ENCODE assay signal across 14 cellular contexts in genomic region chr2:69933254-69933828, GRCh38. TPM values are rescaled to one million over a fixed set of nuclear protein-coding genes. Genes with fewer than 3 reads are reported as not detected.
DNase-seq lines count a peak whose midpoint lies in the region; ATAC-seq, FAIRE-seq and TF ChIP-seq lines count a peak whose summit lies in the region.
"Had no signal": no experiment of that assay in that cellular context is flagged by ENCODE, and none has a peak within 500 bp of the region (broad histone marks: within the 10 kb centered on the region; RNA-seq: fewer than 3 reads in every experiment).

No MANE protein-coding gene starts in this region.

- H2BK15ac ChIP-seq in IMR-90 (ENCODE audit: low read depth, low read length), result peak overlapping the region; percentile 39; the same call in 1 of the 3 replicates

- H2BK20ac ChIP-seq in IMR-90 (ENCODE audit: low read depth, low read length), result peak overlapping the region; percentile 34

- TF ChIP-seq POLR2A in IMR-90 (IDR thresholded peaks at IDR 0.05; ENCODE audit: low read depth, low read length) (no peak), GM12878 (IDR thresholded peaks at IDR 0.05; ENCODE audit: low read depth, low read length) (no peak)

- no peak for FAIRE-seq in GM12878 (lab: Jason Lieb, UNC)

- peaks cover 16% of the 10 kb centered on the region for H3K9me1 ChIP-seq in IMR-90 (ENCODE audit: insufficient read depth, low read length)

- H3K4ac ChIP-seq in IMR-90 (ENCODE audit: low read depth, low read length), result peak overlapping the region; percentile 51; the same call in 1 of the 2 replicates

- BruUV-seq in IMR-90 (replicated peaks; lab: Mats Ljungman, UMichigan) (no TSS peak), GM12878 (replicated peaks; lab: Mats Ljungman, UMichigan) (no TSS peak)

- H2BK120ac ChIP-seq in IMR-90 (ENCODE audit: low read depth, low read length), result peak overlapping the region; percentile 66

- intact Hi-C loops in IMR-90 (cut with micrococcal nuclease) (loop anchor here (5.0 kb wide), 2 partner anchors 139 to 209 kb away; no protein-coding TSS in a partner anchor), GM12878 (cut with micrococcal nuclease; ENCODE audit: unreplicated experiment) (no loop called here), lower lobe of right lung (cut with DNase I) (no loop called here)

- CTCF ChIA-PET in IMR-90 (lab: Yijun Ruan, JAX) (interaction anchor here (2.0 kb wide), 1 partner anchor 138 kb away, joined by 6 read pairs; no protein-coding TSS in a partner anchor), GM12878 (lab: Yijun Ruan, JAX) (interaction anchor here (0.6 to 1.9 kb wide), 3 partner anchors 138 to 209 kb away, joined by 3 to 7 read pairs (median 3); no protein-coding TSS in a partner anchor)

- H3K4me2 ChIP-seq in BLaER1 treated with 17β-estradiol and CSF1 and Interleukin-3, amounts not matched to agents 10 nM and 100 nM, result peak overlapping the region; percentile 8 to 93 (median 78); a peak in 18 of 22 replicates
- H3K4me2 ChIP-seq in IMR-90 (ENCODE audit: low read depth, low read length), result peak overlapping the region; percentile 39; the same call in 1 of the 2 replicates
- no peak overlapping the region; the same call in 1 of the 2 replicates for H3K4me2 ChIP-seq in GM12878 (ENCODE audit: control insufficient read depth, insufficient read depth)

- RAD21 ChIA-PET in GM12878 (lab: Charles Lee; ENCODE audit: unreplicated experiment), result interaction anchor here (1.6 kb wide), 1 partner anchor 19 kb away, joined by 6 read pairs; the partner anchor contains the start of gene MXD1

- no peak overlapping the region for H2AFZ ChIP-seq in IMR-90 (replicated peaks; ENCODE audit: low read length, poor library complexity)
- no peak overlapping the region for H2AFZ ChIP-seq in GM12878 (ENCODE audit: control insufficient read depth, low read depth, low read length)

- peaks cover 10 to 100% (median 35%) of the 10 kb centered on the region in 11 experiments; a peak in 20 of 22 replicates for H3K36me3 ChIP-seq in BLaER1 treated with 17β-estradiol and CSF1 and Interleukin-3, amounts not matched to agents 10 nM and 100 nM
- H3K36me3 ChIP-seq in IMR-90 (ENCODE audit: control insufficient read depth, insufficient read depth, low read length), result peaks cover 21% of the 10 kb centered on the region
- peaks cover 0 to 12% of the 10 kb centered on the region in 2 experiments; a peak in 3 of 4 replicates for H3K36me3 ChIP-seq in GM12878 (ENCODE audit: control insufficient read depth in 2 of 2, insufficient read depth in 2 of 2, low read length in 1 of 2)
- H3K36me3 ChIP-seq in lower lobe of right lung, result peaks cover 34% of the 10 kb centered on the region

- H3K56ac ChIP-seq in IMR-90 (ENCODE audit: extremely low read depth, insufficient read depth, low read length), result no peak overlapping the region; the same call in 1 of the 2 replicates

- H2BK5ac ChIP-seq in IMR-90 (ENCODE audit: low read depth, low read length, poor library complexity, severe bottlenecking), result peak overlapping the region; percentile 36

- DNase-seq in IMR-90 (no peak), GM12878 (ENCODE audit: low read depth, low spot score) (no peak), lower lobe of right lung (no peak), cerebellum (ENCODE audit: low spot score) (no peak), SHP77 treated with DMSO at 0.1 percent for 48 hours (lab: John Stamatoyannopoulos, UW) (no peak), KG1 (lab: John Stamatoyannopoulos, UW) (no peak)
- DNase-seq: DMS79 treated with DMSO at 0.1 percent for 48 hours; head of caudate nucleus; NCI-H1417; stimulated activated CD4-positive, alpha-beta T cell treated with anti-CD3 and anti-CD28 coated beads, Interleukin-4, amount 100 ng/mL, for 1 hour had no signal

- H4K91ac ChIP-seq in IMR-90 (ENCODE audit: insufficient read depth, low read depth, low read length), result peak overlapping the region; percentile 34

- POLR2A ChIA-PET in IMR-90 (lab: Charles Lee; ENCODE audit: unreplicated experiment) (interaction anchor here (0.6 kb wide), 1 partner anchor 279 kb away, joined by 3 read pairs; no protein-coding TSS in a partner anchor), GM12878 (lab: Charles Lee) (interaction anchor here (0.8 to 1.1 kb wide), 4 partner anchors 10 to 135 kb away, joined by 3 to 5 read pairs (median 4); no protein-coding TSS in a partner anchor)

- 0 out of 2 replicates have a peak overlapping the region, but pooled peaks have one; percentile 15 for H3K14ac ChIP-seq in IMR-90 (replicated peaks; ENCODE audit: low read depth, low read length)

- ATAC-seq in IMR-90 (ENCODE audit: low read depth), result no peak
- peak; percentile 21 for ATAC-seq in GM12878
- ATAC-seq in lower lobe of right lung, result peak; percentile 82 to 87
- no peak for ATAC-seq in GM21423 (IDR thresholded peaks at IDR 0.05; ENCODE audit: unreplicated experiment)
- ATAC-seq: HCT116 had no signal

- H4K8ac ChIP-seq in IMR-90 (ENCODE audit: low read depth in 2 of 2, low read length in 2 of 2), result no peak overlapping the region

- H3K9me3 ChIP-seq in BLaER1 treated with 17β-estradiol and CSF1 and Interleukin-3, amounts not matched to agents 10 nM and 100 nM (replicated peaks in 1 of 11), result no peaks in the 10 kb centered on the region
- H3K9me3 ChIP-seq in IMR-90 (ENCODE audit: control insufficient read depth, insufficient read depth, low read length) (no peaks in the 10 kb centered on the region), GM12878 (replicated peaks; ENCODE audit: control insufficient read depth, insufficient read depth, low read length) (no peaks in the 10 kb centered on the region), lower lobe of right lung (no peaks in the 10 kb centered on the region)

- dilution Hi-C loops in IMR-90 (cut with HindIII; ENCODE audit: low sequenced_read_pairs, unreplicated experiment), result no loop called here

- H3K9ac ChIP-seq in BLaER1 treated with 17β-estradiol and CSF1 and Interleukin-3, amounts not matched to agents 10 nM and 100 nM, result peak overlapping the region in 5 of 11 experiments; percentile 16 to 67 (median 51); a peak in 6 of 22 replicates
- no peak overlapping the region for H3K9ac ChIP-seq in IMR-90 (ENCODE audit: low read depth, low read length)
- no peak overlapping the region for H3K9ac ChIP-seq in GM12878 (ENCODE audit: control insufficient read depth, insufficient read depth, low read length)

- no peaks in the 10 kb centered on the region for H3K27me3 ChIP-seq in BLaER1 treated with 17β-estradiol and CSF1 and Interleukin-3, amounts not matched to agents 10 nM and 100 nM
- H3K27me3 ChIP-seq in IMR-90 (ENCODE audit: control insufficient read depth, insufficient read depth, low read length) (no peaks in the 10 kb centered on the region), GM12878 (replicated peaks in 1 of 2; ENCODE audit: control insufficient read depth in 2 of 2, insufficient read depth in 2 of 2, low read length in 1 of 2) (no peaks in the 10 kb centered on the region), lower lobe of right lung (ENCODE audit: low read depth) (no peaks in the 10 kb centered on the region)

- H3K79me1 ChIP-seq in IMR-90 (ENCODE audit: low read depth in 1 of 2, low read length in 2 of 2), result peaks cover 14 to 21% of the 10 kb centered on the region in 2 experiments

- H3K18ac ChIP-seq in IMR-90 (ENCODE audit: low read depth, low read length), result no peak overlapping the region

- no peak overlapping the region for H4K5ac ChIP-seq in IMR-90 (ENCODE audit: low read depth, low read length)

- no peak for TF ChIP-seq EP300 in GM12878 (IDR thresholded peaks at IDR 0.05; ENCODE audit: borderline replicate concordance in 1 of 2, control insufficient read depth in 1 of 2, low read depth in 2 of 2, low read length in 2 of 2)

- in situ Hi-C loops in IMR-90 (cut with MboI; ENCODE audit: low sequenced_read_pairs), result no loop called here
- in situ Hi-C loops in GM12878 (cut with MboI), result no loop called here

- H3K79me2 ChIP-seq in GM12878 (ENCODE audit: control insufficient read depth, insufficient read depth, low read length), result no peaks in the 10 kb centered on the region

- TF ChIP-seq CTCF in IMR-90 (conservative IDR thresholded peaks at IDR 0.05; ENCODE audit: low read depth, low read length), result no peak
- no peak for TF ChIP-seq CTCF in GM12878 (IDR thresholded peaks at IDR 0.05 in 2 of 3, conservative IDR thresholded peaks at IDR 0.05 in 1 of 3; ENCODE audit: control insufficient read depth in 2 of 3, extremely low read depth in 1 of 3, insufficient read depth in 1 of 3, low read depth in 3 of 3, low read length in 3 of 3)
- no peak for TF ChIP-seq CTCF in lower lobe of right lung (IDR thresholded peaks at IDR 0.05)

- H2AK9ac ChIP-seq in IMR-90 (replicated peaks; ENCODE audit: low read depth, low read length, poor library complexity), result no peak overlapping the region

- H3K27ac ChIP-seq in BLaER1 treated with 17β-estradiol and CSF1 and Interleukin-3, amounts not matched to agents 10 nM and 100 nM, result peak overlapping the region in 7 of 11 experiments; percentile 19 to 78 (median 61); a peak in 12 of 22 replicates
- H3K27ac ChIP-seq in IMR-90 (ENCODE audit: insufficient read depth, low read length) (peak overlapping the region; percentile 4; the same call in 1 of the 2 replicates), GM12878 (ENCODE audit: control insufficient read depth, insufficient read depth) (peak overlapping the region; percentile 53; the same call in 1 of the 2 replicates), lower lobe of right lung (peak overlapping the region; percentile 39)
- H3K27ac ChIP-seq: SK-N-MC had no signal

- H2AK5ac ChIP-seq in IMR-90 (ENCODE audit: low read depth, low read length), result peak overlapping the region; percentile 56; the same call in 1 of the 2 replicates

- peaks cover 9 to 100% (median 34%) of the 10 kb centered on the region in 10 experiments for H3K4me1 ChIP-seq in BLaER1 treated with 17β-estradiol and CSF1 and Interleukin-3, amounts not matched to agents 10 nM and 100 nM
- H3K4me1 ChIP-seq in IMR-90 (ENCODE audit: control insufficient read depth, insufficient read depth, low read length) (peaks cover 11% of the 10 kb centered on the region), GM12878 (ENCODE audit: control insufficient read depth, insufficient read depth, low read length) (peaks cover 17% of the 10 kb centered on the region), lower lobe of right lung (peaks cover 48% of the 10 kb centered on the region)

- SMC1A ChIA-PET in GM12878 (lab: Charles Lee; ENCODE audit: uncharacterized antibody, unreplicated experiment), result interaction anchor here (0.8 to 2.3 kb wide), 3 partner anchors 13 to 138 kb away, joined by 3 to 14 read pairs (median 3); no protein-coding TSS in a partner anchor

- peak overlapping the region in 1 of 10 experiments; percentile 31; a peak in 2 of 20 replicates for H3K4me3 ChIP-seq in BLaER1 treated with 17β-estradiol and CSF1 and Interleukin-3, amounts not matched to agents 10 nM and 100 nM
- H3K4me3 ChIP-seq in IMR-90 (ENCODE audit: insufficient read depth, low read depth, low read length), result no peak overlapping the region
- no peak overlapping the region for H3K4me3 ChIP-seq in GM12878
- H3K4me3 ChIP-seq in lower lobe of right lung, result no peak overlapping the region
- H3K4me3 ChIP-seq: SK-N-MC had no signal

- H4K20me1 ChIP-seq in BLaER1 treated with 17β-estradiol and CSF1 and Interleukin-3, amounts not matched to agents 10 nM and 100 nM, result peaks cover 0 to 100% (median 0%) of the 10 kb centered on the region in 11 experiments; a peak in 6 of 22 replicates
- no peaks in the 10 kb centered on the region for H4K20me1 ChIP-seq in IMR-90 (ENCODE audit: insufficient read depth, low read length)
- H4K20me1 ChIP-seq in GM12878 (ENCODE audit: control insufficient read depth, insufficient read depth), result no peaks in the 10 kb centered on the region

- TF ChIP-seq RAD21 in IMR-90 (IDR thresholded peaks at IDR 0.05; ENCODE audit: low read length) (no peak), GM12878 (IDR thresholded peaks at IDR 0.05; ENCODE audit: insufficient read depth, low read depth, low read length) (no peak)

- peak overlapping the region; percentile 80; the same call in 1 of the 2 replicates for H3K23ac ChIP-seq in IMR-90 (ENCODE audit: low read depth, low read length)

RNA-seq across cellular contexts. Expression of gene MXD1, which starts 18.4 kb away (rescaled TPM):
- total RNA-seq in IMR-90 (2012; rRNA removed), result 2.0 and 3.1 TPM in 2 replicates
- 3.7 TPM in 2 replicates for polyA plus RNA-seq in IMR-90 (2012; rRNA removed)
- 1.5 and 1.6 TPM in 2 replicates for polyA plus RNA-seq in IMR-90 (2012; cell fraction: cytosol; rRNA removed)
- 3.8 and 11.5 TPM in 2 replicates for polyA plus RNA-seq in IMR-90 (2012; cell fraction: nucleus; rRNA removed; ENCODE audit: low replicate concordance)
- total RNA-seq in GM12878 (2013; cell fraction: nucleolus; rRNA removed), result 11.5 and 13.8 TPM in 2 replicates
- total RNA-seq in GM12878 (2014; rRNA removed), result 2.7 and 3.4 TPM in 2 replicates
- total RNA-seq in GM12878 (2014; rRNA removed; fragmentation: Illumina TruSeq; extraction: Trizol), result 1.8 and 2.2 TPM in 2 replicates
- 5.3 and 5.5 TPM in 2 replicates for total RNA-seq in GM12878 (2021)
- polyA plus RNA-seq in GM12878 (2011; ENCODE audit: low read depth), result 3.0 TPM
- polyA plus RNA-seq in GM12878 (2011; rRNA removed), result 9.9 and 10.2 TPM in 2 replicates
- 3.3 and 4.7 TPM in 2 replicates for polyA plus RNA-seq in GM12878 (2011; cell fraction: cytosol; rRNA removed)
- polyA plus RNA-seq in GM12878 (2011; cell fraction: nucleus; rRNA removed), result 5.6 and 11.5 TPM in 2 replicates
- polyA plus RNA-seq in GM12878 (2012), result 5.3 and 5.5 TPM in 2 replicates
- 3.2 and 3.4 TPM in 2 replicates for polyA plus RNA-seq in GM12878 (2014; fragmentation: Illumina TruSeq; extraction: Trizol)
- polyA plus RNA-seq in GM12878 (2014; fragmentation: Nextera tagmentation; extraction: Ambion mirVana), result 1 to 10 TPM; 2.5 to 2.7 TPM
- 2.6 and 3.0 TPM in 2 replicates for polyA plus RNA-seq in GM12878 (2014; rRNA removed)
- 1 to 10 TPM; 4.5 to 5.5 TPM for polyA plus RNA-seq in GM12878 (2016; fragmentation: Nextera tagmentation; extraction: Ambion mirVana)
- polyA minus RNA-seq in GM12878 (2011; rRNA and poly(A)+ RNA removed), result 4.0 and 4.3 TPM in 2 replicates
- 4.0 and 4.8 TPM in 2 replicates for polyA minus RNA-seq in GM12878 (2011; cell fraction: cytosol; rRNA and poly(A)+ RNA removed)
- polyA minus RNA-seq in GM12878 (2011; cell fraction: nucleus; rRNA and poly(A)+ RNA removed), result 3.4 and 4.5 TPM in 2 replicates
- 33.8 TPM for total RNA-seq in lower lobe of right lung
- total RNA-seq in cerebellum, result 11.2 TPM

RNA-seq across cellular contexts. Expression of gene ASPRV1, which starts 28.1 kb away (rescaled TPM):
- total RNA-seq in IMR-90 (2012; rRNA removed), result 0.18 and 0.28 TPM in 2 replicates
- polyA plus RNA-seq in IMR-90 (2012; rRNA removed), result 0.09 and 0.14 TPM in 2 replicates
- 0.08 and 0.10 TPM in 2 replicates for polyA plus RNA-seq in IMR-90 (2012; cell fraction: cytosol; rRNA removed)
- 0.36 and 0.39 TPM in 2 replicates for polyA plus RNA-seq in IMR-90 (2012; cell fraction: nucleus; rRNA removed; ENCODE audit: low replicate concordance)
- 14.4 and 17.1 TPM in 2 replicates for total RNA-seq in GM12878 (2013; cell fraction: nucleolus; rRNA removed)
- 0.11 and 0.38 TPM in 2 replicates for total RNA-seq in GM12878 (2014; rRNA removed)
- 0.23 and 0.27 TPM in 2 replicates for total RNA-seq in GM12878 (2014; rRNA removed; fragmentation: Illumina TruSeq; extraction: Trizol)
- 0.53 and 0.59 TPM in 2 replicates for total RNA-seq in GM12878 (2021)
- 0.29 TPM for polyA plus RNA-seq in GM12878 (2011; ENCODE audit: low read depth)
- polyA plus RNA-seq in GM12878 (2011; rRNA removed), result 0.97 and 1.1 TPM in 2 replicates
- polyA plus RNA-seq in GM12878 (2011; cell fraction: cytosol; rRNA removed), result 1.1 and 1.6 TPM in 2 replicates
- polyA plus RNA-seq in GM12878 (2011; cell fraction: nucleus; rRNA removed), result 2.4 and 3.2 TPM in 2 replicates
- 0.65 and 0.77 TPM in 2 replicates for polyA plus RNA-seq in GM12878 (2012)
- polyA plus RNA-seq in GM12878 (2014; fragmentation: Illumina TruSeq; extraction: Trizol), result 0.29 and 0.33 TPM in 2 replicates
- under 1 TPM; 0.11 to 0.16 TPM for polyA plus RNA-seq in GM12878 (2014; fragmentation: Nextera tagmentation; extraction: Ambion mirVana)
- polyA plus RNA-seq in GM12878 (2014; rRNA removed), result 0.37 and 0.44 TPM in 2 replicates
- polyA plus RNA-seq in GM12878 (2016; fragmentation: Nextera tagmentation; extraction: Ambion mirVana), result under 1 TPM; 0.60 to 0.64 TPM
- polyA minus RNA-seq in GM12878 (2011; rRNA and poly(A)+ RNA removed), result 0.88 and 2.8 TPM in 2 replicates
- 0.42 and 0.67 TPM in 2 replicates for polyA minus RNA-seq in GM12878 (2011; cell fraction: cytosol; rRNA and poly(A)+ RNA removed)
- 0.85 and 1.1 TPM in 2 replicates for polyA minus RNA-seq in GM12878 (2011; cell fraction: nucleus; rRNA and poly(A)+ RNA removed)
- total RNA-seq in lower lobe of right lung, result 1.9 TPM
- total RNA-seq in cerebellum, result 5.6 TPM

RNA-seq across cellular contexts. Expression of gene SNRNP27, which starts 39.6 kb away (rescaled TPM):
- total RNA-seq in IMR-90 (2012; rRNA removed) (8.8 and 36.1 TPM in 2 replicates), GM12878 (2014; rRNA removed) (33.2 and 41.0 TPM in 2 replicates), GM12878 (2014; rRNA removed; fragmentation: Illumina TruSeq; extraction: Trizol) (49.8 and 52.7 TPM in 2 replicates), GM12878 (2021) (35.6 and 37.4 TPM in 2 replicates), lower lobe of right lung (38.7 TPM), cerebellum (38.4 TPM)
- polyA plus RNA-seq in IMR-90 (2012; rRNA removed) (41.5 and 48.3 TPM in 2 replicates), GM12878 (2011; rRNA removed) (52.1 and 88.6 TPM in 2 replicates), GM12878 (2014; fragmentation: Illumina TruSeq; extraction: Trizol) (49.2 and 66.8 TPM in 2 replicates), GM12878 (2014; fragmentation: Nextera tagmentation; extraction: Ambion mirVana) (10 to 100 TPM; 30.6 to 30.9 TPM), GM12878 (2014; rRNA removed) (34.5 and 46.3 TPM in 2 replicates), GM12878 (2016; fragmentation: Nextera tagmentation; extraction: Ambion mirVana) (10 to 100 TPM; 77.6 to 89.5 TPM)
- 7.2 and 8.6 TPM in 2 replicates for polyA plus RNA-seq in IMR-90 (2012; cell fraction: cytosol; rRNA removed)
- 3.1 and 16.7 TPM in 2 replicates for polyA plus RNA-seq in IMR-90 (2012; cell fraction: nucleus; rRNA removed; ENCODE audit: low replicate concordance)
- total RNA-seq in GM12878 (2013; cell fraction: nucleolus; rRNA removed), result 34.6 and 37.5 TPM in 2 replicates
- polyA plus RNA-seq in GM12878 (2011; ENCODE audit: low read depth), result 6.9 TPM
- 22.6 and 23.0 TPM in 2 replicates for polyA plus RNA-seq in GM12878 (2011; cell fraction: cytosol; rRNA removed)
- 27.8 and 30.8 TPM in 2 replicates for polyA plus RNA-seq in GM12878 (2011; cell fraction: nucleus; rRNA removed)
- 29.5 and 36.5 TPM in 2 replicates for polyA plus RNA-seq in GM12878 (2012)
- polyA minus RNA-seq in GM12878 (2011; rRNA and poly(A)+ RNA removed), result 4.3 and 6.6 TPM in 2 replicates
- polyA minus RNA-seq in GM12878 (2011; cell fraction: cytosol; rRNA and poly(A)+ RNA removed), result 5.9 and 7.2 TPM in 2 replicates
- polyA minus RNA-seq in GM12878 (2011; cell fraction: nucleus; rRNA and poly(A)+ RNA removed), result 4.8 and 6.1 TPM in 2 replicates

Comparison
In these comparisons a context has a peak if more than half of its experiments do, and no peak if none do; other contexts are left out.
1. H3K27ac ChIP-seq: peak in every context shown above with its lines; median percentile 61 in BLaER1 treated with 17β-estradiol and CSF1 and Interleukin-3, amounts not matched to agents 10 nM and 100 nM; 53 in GM12878; 39 in lower lobe of right lung; 4 in IMR-90.
2. ATAC-seq: peak in GM12878 (single experiment) and lower lobe of right lung (2 of 2); none in IMR-90 (single experiment) and GM21423 (single experiment).